8 cellular contexts compared by ENCODE assay signal in genomic region chr7:21256310-21256877, GRCh38.
A peak's percentile ranks its signal among the peaks of the same experiment; 100 is the strongest.
DNase-seq lines count a peak whose midpoint lies in the region; ATAC-seq and TF ChIP-seq lines count a peak whose summit lies in the region.

No MANE protein-coding gene starts in this region.

- no peak overlapping the region for H3K27ac ChIP-seq in left lung

- DNase-seq in AG20443 (ENCODE audit: low spot score) (peak; percentile 10), GM06990 (ENCODE audit: extremely low read depth, insufficient read length) (no peak), NCI-H2196 treated with DMSO at 0.1 percent for 48 hours (lab: John Stamatoyannopoulos, UW; ENCODE audit: unreplicated experiment) (peak; percentile 12), amniotic epithelial cell (ENCODE audit: low read depth) (peak; percentile 39), left lung (no peak), GOT3 (lab: John Stamatoyannopoulos, UW) (no peak)

- H3K4me3 ChIP-seq in GM06990 (replicated peaks; ENCODE audit: low read depth, low read length) (no peak overlapping the region), left lung (no peak overlapping the region)

- no peaks in the 10 kb centered on the region; the same call in 1 of the 2 replicates for H3K27me3 ChIP-seq in GM06990 (replicated peaks; ENCODE audit: control insufficient read depth, insufficient read depth, low read length)
- peaks cover 46 to 57% of the 10 kb centered on the region in 2 donors for H3K27me3 ChIP-seq in left lung

- peak; percentile 36 for ATAC-seq in left lung
- no peak for ATAC-seq in GM19455 (IDR thresholded peaks at IDR 0.05; ENCODE audit: unreplicated experiment)
- no peak for ATAC-seq in HG03025 (IDR thresholded peaks at IDR 0.05; ENCODE audit: low FRiP score, unreplicated experiment)

- intact Hi-C loops in left lung (cut with DNase I): no loop called here

- no peaks in the 10 kb centered on the region for H3K9me3 ChIP-seq in left lung

- peak; percentile 48 for TF ChIP-seq CTCF in GM06990 (IDR thresholded peaks at IDR 0.05; ENCODE audit: insufficient read depth, low read length, poor library complexity, severe bottlenecking)
- TF ChIP-seq CTCF in left lung (IDR thresholded peaks at IDR 0.05): peak in 1 of 2 donors; percentile 24

- H3K4me1 ChIP-seq in left lung: no peaks in the 10 kb centered on the region

- H3K36me3 ChIP-seq in GM06990 (ENCODE audit: control insufficient read depth, insufficient read depth, low read length) (no peaks in the 10 kb centered on the region), left lung (no peaks in the 10 kb centered on the region)

Comparison
In these comparisons a context has a peak if more than half of its experiments do, and no peak if none do; other contexts are left out.
1. DNase-seq: peak in AG20443 (single experiment), NCI-H2196 treated with DMSO at 0.1 percent for 48 hours (single experiment) and amniotic epithelial cell (single experiment); none in GM06990 (single experiment), left lung (0 of 2) and GOT3 (single experiment).